9 cellular contexts compared by ENCODE assay signal in the genomic region with DNA sequence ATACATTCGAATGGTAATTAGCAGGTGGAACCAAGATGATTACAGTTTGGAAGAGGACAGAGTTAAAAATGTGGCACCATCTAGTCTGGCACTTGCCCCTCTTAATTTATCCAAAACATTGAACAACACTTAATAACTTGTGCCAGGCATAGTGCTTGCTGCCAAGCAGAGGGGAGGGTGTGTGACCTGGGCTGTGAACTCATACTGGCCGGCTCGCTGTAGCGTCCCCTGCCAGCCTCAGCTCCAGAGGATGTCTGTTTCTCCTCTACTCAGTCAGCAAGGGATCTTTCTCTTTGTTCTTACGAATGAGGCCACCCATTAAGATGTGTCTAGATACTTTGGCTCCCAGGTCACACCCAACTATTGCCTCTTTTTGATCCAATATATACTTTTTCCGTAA.
A peak's percentile ranks its signal among the peaks of the same experiment; 100 is the strongest.
DNase-seq lines count a peak whose midpoint lies in the region; ATAC-seq lines count a peak whose summit lies in the region.
"Had no signal": no experiment of that assay in that cellular context is flagged by ENCODE, and none has a peak within 500 bp of the region (broad histone marks: within the 10 kb centered on the region; RNA-seq: fewer than 3 reads in every experiment).

No MANE protein-coding gene starts in this region.

- peak overlapping the region; percentile 53 for H3K4me3 ChIP-seq in BLaER1
- H3K4me3 ChIP-seq in effector memory CD4-positive, alpha-beta T cell (ENCODE audit: insufficient read depth, low read depth, low read length, poor library complexity, severe bottlenecking): no peak overlapping the region

- no peaks in the 10 kb centered on the region for H3K36me3 ChIP-seq in BLaER1
- no peaks in the 10 kb centered on the region for H3K36me3 ChIP-seq in effector memory CD4-positive, alpha-beta T cell (ENCODE audit: control insufficient read depth, insufficient read depth, low read length)

- peaks cover 79% of the 10 kb centered on the region for H3K4me1 ChIP-seq in BLaER1
- H3K4me1 ChIP-seq in effector memory CD4-positive, alpha-beta T cell (ENCODE audit: control insufficient read depth, insufficient read depth, low read length, poor library complexity, severe bottlenecking): no peaks in the 10 kb centered on the region

- ATAC-seq in GM18909 (IDR thresholded peaks at IDR 0.05; ENCODE audit: poor library complexity, unreplicated experiment) (peak; percentile 22), HG03571 (IDR thresholded peaks at IDR 0.05; ENCODE audit: unreplicated experiment) (peak; percentile 4), HG02938 (IDR thresholded peaks at IDR 0.05; ENCODE audit: unreplicated experiment) (no peak), HG03095 (IDR thresholded peaks at IDR 0.05; ENCODE audit: unreplicated experiment) (no peak)

- H3K4me2 ChIP-seq in BLaER1: peak overlapping the region; percentile 85

- peaks cover 14% of the 10 kb centered on the region for H3K9me3 ChIP-seq in BLaER1
- H3K9me3 ChIP-seq in effector memory CD4-positive, alpha-beta T cell (ENCODE audit: control insufficient read depth, low read length): no peaks in the 10 kb centered on the region

- H3K27me3 ChIP-seq in BLaER1: no peaks in the 10 kb centered on the region
- no peaks in the 10 kb centered on the region for H3K27me3 ChIP-seq in effector memory CD4-positive, alpha-beta T cell (replicated peaks; ENCODE audit: control insufficient read depth, insufficient read depth, low read length, poor library complexity, severe bottlenecking)

- no peaks in the 10 kb centered on the region for H4K20me1 ChIP-seq in BLaER1

- peak overlapping the region; percentile 59 for H3K9ac ChIP-seq in BLaER1

- DNase-seq in effector memory CD4-positive, alpha-beta T cell: no peak
- DNase-seq in SIG-M5 (lab: John Stamatoyannopoulos, UW) (no peak), globus pallidus (ENCODE audit: low spot score) (no peak)
- DNase-seq: SHP77 treated with DMSO at 0.1 percent for 48 hours had no signal

- H3K27ac ChIP-seq in BLaER1: peak overlapping the region; percentile 84
- H3K27ac ChIP-seq in effector memory CD4-positive, alpha-beta T cell (ENCODE audit: insufficient read depth, low read length, poor library complexity, severe bottlenecking): peak overlapping the region; percentile 53

Comparison
In these comparisons a context has a peak if more than half of its experiments do, and no peak if none do; other contexts are left out.
1. ATAC-seq: peak in GM18909 (single experiment) and HG03571 (single experiment); none in HG02938 (single experiment) and HG03095 (single experiment).